Comparison of ENCODE assay signal across 18 cellular contexts in the genomic region with DNA sequence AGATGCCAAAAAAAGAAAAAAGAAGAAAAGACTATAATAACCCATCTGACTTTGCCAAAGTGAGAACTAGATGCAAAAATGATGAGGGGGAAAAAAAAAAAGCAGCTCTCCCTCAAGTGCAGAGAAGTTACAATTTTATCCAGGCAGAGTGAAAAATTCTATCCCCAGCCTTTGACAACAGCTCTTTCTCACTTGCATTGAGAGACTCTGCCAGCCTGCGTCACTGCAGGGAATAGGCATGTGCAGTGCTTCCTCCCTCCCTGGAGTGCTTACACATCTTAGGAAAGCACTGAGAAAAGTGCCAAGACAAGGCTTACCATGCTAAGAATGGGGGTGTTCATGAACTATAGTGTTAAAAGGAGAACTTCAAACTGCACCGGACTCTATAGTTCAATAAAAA.
DNase-seq lines count a peak whose midpoint lies in the region; ATAC-seq and TF ChIP-seq lines count a peak whose summit lies in the region.
"Had no signal": no experiment of that assay in that cellular context is flagged by ENCODE, and none has a peak within 500 bp of the region (broad histone marks: within the 10 kb centered on the region; RNA-seq: fewer than 3 reads in every experiment).

No MANE protein-coding gene starts in this region.

- H3K27ac Mint-ChIP-seq in progenitor cell of endocrine pancreas: peak overlapping the region; percentile 11
- H3K27ac Mint-ChIP-seq: HFFc6 had no signal

- TF ChIP-seq CTCF in progenitor cell of endocrine pancreas (IDR thresholded peaks at IDR 0.05; ENCODE audit: unreplicated experiment) (no peak), Peyer's patch (IDR thresholded peaks at IDR 0.05) (no peak)

- DNase-seq in Ammon's horn (ENCODE audit: low spot score) (peak; percentile 29), amniotic epithelial cell (ENCODE audit: low read depth) (peak; percentile 10), left kidney (ENCODE audit: low read depth, low spot score) (peak; percentile 12), progenitor cell of endocrine pancreas (ENCODE audit: low spot score, unreplicated experiment) (no peak), Peyer's patch (no peak)
- DNase-seq: COR-L47; DMS153; GM23248; HFFc6; NCI-H1048; NCI-H226; NCI-H526 treated with DMSO at 0.1 percent for 48 hours; NK-92 treated with Interleukin-12 subunit alpha and Interleukin-12 subunit beta, amount 100 ng/mL, for 24 hours had no signal

- no peaks in the 10 kb centered on the region for H3K27me3 ChIP-seq in Peyer's patch

- H3K9me3 ChIP-seq in Peyer's patch: no peaks in the 10 kb centered on the region

- no peaks in the 10 kb centered on the region for H3K27me3 Mint-ChIP-seq in progenitor cell of endocrine pancreas

- no peaks in the 10 kb centered on the region for H3K4me1 ChIP-seq in Peyer's patch

- no peak for TF ChIP-seq POLR2A in Peyer's patch (IDR thresholded peaks at IDR 0.05)

- no peaks in the 10 kb centered on the region for H3K36me3 ChIP-seq in Peyer's patch

- H3K4me3 Mint-ChIP-seq in progenitor cell of endocrine pancreas (ENCODE audit: low read depth): no peak overlapping the region
- H3K4me3 Mint-ChIP-seq: HFFc6 had no signal

- H3K4me1 Mint-ChIP-seq in progenitor cell of endocrine pancreas (ENCODE audit: low read depth): peaks cover 10% of the 10 kb centered on the region

- no peak overlapping the region for H3K27ac ChIP-seq in Peyer's patch
- H3K27ac ChIP-seq: GM23248, HL-60 had no signal

- peaks cover 10% of the 10 kb centered on the region for H3K9me3 Mint-ChIP-seq in progenitor cell of endocrine pancreas (ENCODE audit: low read depth)

- H3K36me3 Mint-ChIP-seq in progenitor cell of endocrine pancreas (ENCODE audit: insufficient read depth): no peaks in the 10 kb centered on the region

- H3K4me3 ChIP-seq in Peyer's patch: no peak overlapping the region
- H3K4me3 ChIP-seq: GM23248, K562 had no signal

- ATAC-seq in GM19351 (IDR thresholded peaks at IDR 0.05; ENCODE audit: unreplicated experiment) (no peak), GM18519 (IDR thresholded peaks at IDR 0.05; ENCODE audit: low FRiP score, unreplicated experiment) (no peak), HG02885 (IDR thresholded peaks at IDR 0.05; ENCODE audit: poor library complexity, unreplicated experiment) (no peak)
- ATAC-seq: K562 had no signal

Comparison
In these comparisons a context has a peak if more than half of its experiments do, and no peak if none do; other contexts are left out.
1. DNase-seq: peak in Ammon's horn (single experiment), amniotic epithelial cell (single experiment) and left kidney (single experiment); none in progenitor cell of endocrine pancreas (single experiment) and Peyer's patch (0 of 3).